Comparison of ENCODE assay signal across 8 cellular contexts in genomic region chr18:22703883-22704626, GRCh38.
A peak's percentile ranks its signal among the peaks of the same experiment; 100 is the strongest.
DNase-seq lines count a peak whose midpoint lies in the region; ATAC-seq and TF ChIP-seq lines count a peak whose summit lies in the region.

No MANE protein-coding gene starts in this region.

- no peaks in the 10 kb centered on the region for H3K9me3 Mint-ChIP-seq in activated CD8-positive, alpha-beta T cell treated with anti-CD3 and anti-CD28 coated beads for 36 hours
- peaks cover 3% of the 10 kb centered on the region for H3K9me3 Mint-ChIP-seq in activated T-cell treated with anti-CD3 and anti-CD28 coated beads, Interleukin-2, amount 50 U/mL, for 4 hours

- H4K20me1 ChIP-seq in DND-41 (ENCODE audit: insufficient read depth, low read length) (no peaks in the 10 kb centered on the region), smooth muscle cell (ENCODE audit: low read depth) (no peaks in the 10 kb centered on the region)

- peak; percentile 85 for TF ChIP-seq CTCF in DND-41 (IDR thresholded peaks at IDR 0.05; ENCODE audit: borderline replicate concordance, extremely low read depth, low read length, poor library complexity, severe bottlenecking)
- peak; percentile 88 for TF ChIP-seq CTCF in activated CD8-positive, alpha-beta T cell treated with anti-CD3 and anti-CD28 coated beads for 36 hours (IDR thresholded peaks at IDR 0.05)
- peak; percentile 88 for TF ChIP-seq CTCF in left ventricle myocardium inferior (IDR thresholded peaks at IDR 0.05; ENCODE audit: borderline replicate concordance)
- peak; percentile 83 for TF ChIP-seq CTCF in smooth muscle cell (IDR thresholded peaks at IDR 0.05; ENCODE audit: borderline replicate concordance, insufficient read depth, poor library complexity, severe bottlenecking)

- H3K36me3 ChIP-seq in DND-41 (ENCODE audit: insufficient read depth, low read length) (no peaks in the 10 kb centered on the region), left ventricle myocardium inferior (no peaks in the 10 kb centered on the region), smooth muscle cell (ENCODE audit: low read depth) (no peaks in the 10 kb centered on the region)

- H3K36me3 Mint-ChIP-seq in activated CD8-positive, alpha-beta T cell treated with anti-CD3 and anti-CD28 coated beads for 36 hours (ENCODE audit: low read depth) = no peaks in the 10 kb centered on the region
- H3K36me3 Mint-ChIP-seq in activated T-cell treated with anti-CD3 and anti-CD28 coated beads, Interleukin-2, amount 50 U/mL, for 4 hours (ENCODE audit: insufficient read depth) = no peaks in the 10 kb centered on the region

- no peak overlapping the region for H3K9ac ChIP-seq in DND-41 (ENCODE audit: low read depth, low read length)
- no peak overlapping the region for H3K9ac ChIP-seq in smooth muscle cell (ENCODE audit: low read depth)

- peaks cover 3% of the 10 kb centered on the region for H3F3A ChIP-seq in smooth muscle cell (ENCODE audit: low read depth)

- peaks cover 7% of the 10 kb centered on the region for H3K27me3 Mint-ChIP-seq in activated CD8-positive, alpha-beta T cell treated with anti-CD3 and anti-CD28 coated beads for 36 hours
- H3K27me3 Mint-ChIP-seq in activated T-cell treated with anti-CD3 and anti-CD28 coated beads, Interleukin-2, amount 50 U/mL, for 4 hours (ENCODE audit: low read depth) = peaks cover 5% of the 10 kb centered on the region

- DNase-seq in DND-41 (peak; percentile 12), NAMALWA (ENCODE audit: low spot score) (peak; percentile 74), left ventricle myocardium inferior (no peak), smooth muscle cell (lab: John Stamatoyannopoulos, UW; ENCODE audit: unreplicated experiment) (no peak), NCI-H2107 treated with DMSO at 0.1 percent for 48 hours (lab: John Stamatoyannopoulos, UW; ENCODE audit: unreplicated experiment) (no peak)
- peak; percentile 9 for DNase-seq in activated CD8-positive, alpha-beta T cell treated with anti-CD3 and anti-CD28 coated beads for 36 hours
- DNase-seq in activated T-cell treated with anti-CD3 and anti-CD28 coated beads, Interleukin-2, amount 50 U/mL, for 4 hours = no peak

- intact Hi-C loops in activated CD8-positive, alpha-beta T cell treated with anti-CD3 and anti-CD28 coated beads for 36 hours (cut with micrococcal nuclease) = no loop called here
- intact Hi-C loops in left ventricle myocardium inferior (cut with micrococcal nuclease) = no loop called here

- no peak overlapping the region for H3K4me3 ChIP-seq in DND-41 (ENCODE audit: low read depth in 1 of 2, low read length in 2 of 2)
- H3K4me3 ChIP-seq in left ventricle myocardium inferior = no peak overlapping the region
- H3K4me3 ChIP-seq in smooth muscle cell = no peak overlapping the region

- H3K27me3 ChIP-seq in DND-41 (ENCODE audit: insufficient read depth, low read length, poor library complexity) (no peaks in the 10 kb centered on the region), left ventricle myocardium inferior (ENCODE audit: low read depth) (no peaks in the 10 kb centered on the region), smooth muscle cell (ENCODE audit: low read depth) (no peaks in the 10 kb centered on the region)

- H3K27ac ChIP-seq in DND-41 (ENCODE audit: low read length) (no peak overlapping the region), left ventricle myocardium inferior (replicated peaks) (no peak overlapping the region), smooth muscle cell (ENCODE audit: low read depth) (no peak overlapping the region)

- H3K4me2 ChIP-seq in DND-41 (ENCODE audit: insufficient read depth, low read length) = no peak overlapping the region
- no peak overlapping the region for H3K4me2 ChIP-seq in smooth muscle cell

- H2AFZ ChIP-seq in DND-41 (ENCODE audit: low read depth, low read length) = no peak overlapping the region
- H2AFZ ChIP-seq in smooth muscle cell (ENCODE audit: low read depth) = no peak overlapping the region

- no peaks in the 10 kb centered on the region for H3K4me1 ChIP-seq in DND-41 (ENCODE audit: insufficient read depth, low read length)
- H3K4me1 ChIP-seq in left ventricle myocardium inferior = peaks cover 22% of the 10 kb centered on the region
- no peaks in the 10 kb centered on the region for H3K4me1 ChIP-seq in smooth muscle cell (ENCODE audit: low read depth)

- POLR2A ChIA-PET in activated CD8-positive, alpha-beta T cell treated with anti-CD3 and anti-CD28 coated beads for 36 hours (lab: Charles Lee) = no interaction called here

- H3K9me3 ChIP-seq in DND-41 (ENCODE audit: insufficient read depth, low read length, severe bottlenecking) = no peaks in the 10 kb centered on the region
- no peaks in the 10 kb centered on the region for H3K9me3 ChIP-seq in left ventricle myocardium inferior (replicated peaks)
- H3K9me3 ChIP-seq in smooth muscle cell (replicated peaks; ENCODE audit: low read depth) = no peaks in the 10 kb centered on the region

- CTCF ChIA-PET in activated CD8-positive, alpha-beta T cell treated with anti-CD3 and anti-CD28 coated beads for 36 hours (lab: Charles Lee) = interaction anchor here (0.6 to 1.9 kb wide), 4 partner anchors 28 to 1509 kb away, joined by 3 to 5 read pairs (median 4); no protein-coding TSS in a partner anchor

- no peak overlapping the region for H3K27ac Mint-ChIP-seq in activated CD8-positive, alpha-beta T cell treated with anti-CD3 and anti-CD28 coated beads for 36 hours

- no peaks in the 10 kb centered on the region for H3K4me1 Mint-ChIP-seq in activated CD8-positive, alpha-beta T cell treated with anti-CD3 and anti-CD28 coated beads for 36 hours (ENCODE audit: low read depth)
- no peaks in the 10 kb centered on the region for H3K4me1 Mint-ChIP-seq in activated T-cell treated with anti-CD3 and anti-CD28 coated beads, Interleukin-2, amount 50 U/mL, for 4 hours (ENCODE audit: low read depth)

- WGBS in smooth muscle cell (ENCODE audit: low lambda C conversion rate) = 59% methylated on average over 9 of the region's 9 CpGs

- ATAC-seq in DND-41 (ENCODE audit: insufficient read depth, low read depth) (peak; percentile 78), GM21423 (IDR thresholded peaks at IDR 0.05; ENCODE audit: unreplicated experiment) (peak; percentile 44)
- no peak for ATAC-seq in activated CD8-positive, alpha-beta T cell treated with anti-CD3 and anti-CD28 coated beads for 36 hours
- no peak for ATAC-seq in activated T-cell treated with anti-CD3 and anti-CD28 coated beads, Interleukin-2, amount 50 U/mL, for 4 hours

- H3K79me2 ChIP-seq in DND-41 (ENCODE audit: insufficient read depth, low read length) (no peaks in the 10 kb centered on the region), smooth muscle cell (ENCODE audit: low read depth) (no peaks in the 10 kb centered on the region)

- H3K4me3 Mint-ChIP-seq in activated CD8-positive, alpha-beta T cell treated with anti-CD3 and anti-CD28 coated beads for 36 hours = no peak overlapping the region
- no peak overlapping the region for H3K4me3 Mint-ChIP-seq in activated T-cell treated with anti-CD3 and anti-CD28 coated beads, Interleukin-2, amount 50 U/mL, for 4 hours

Comparison
In these comparisons a context has a peak if more than half of its experiments do, and no peak if none do; other contexts are left out.
1. ATAC-seq: peak in DND-41 (single experiment) and GM21423 (single experiment); none in activated CD8-positive, alpha-beta T cell treated with anti-CD3 and anti-CD28 coated beads for 36 hours (single experiment) and activated T-cell treated with anti-CD3 and anti-CD28 coated beads, Interleukin-2, amount 50 U/mL, for 4 hours (0 of 2).
2. DNase-seq: peak in DND-41 (single experiment), NAMALWA (single experiment) and activated CD8-positive, alpha-beta T cell treated with anti-CD3 and anti-CD28 coated beads for 36 hours (single experiment); none in left ventricle myocardium inferior (single experiment), smooth muscle cell (single experiment), activated T-cell treated with anti-CD3 and anti-CD28 coated beads, Interleukin-2, amount 50 U/mL, for 4 hours (single experiment) and NCI-H2107 treated with DMSO at 0.1 percent for 48 hours (single experiment).
3. Peak in every context shown above with its lines, with median percentiles within 50 percentile points of each other: CTCF ChIP-seq.